ENCODE assay signal across 12 cellular contexts in the genomic region with DNA sequence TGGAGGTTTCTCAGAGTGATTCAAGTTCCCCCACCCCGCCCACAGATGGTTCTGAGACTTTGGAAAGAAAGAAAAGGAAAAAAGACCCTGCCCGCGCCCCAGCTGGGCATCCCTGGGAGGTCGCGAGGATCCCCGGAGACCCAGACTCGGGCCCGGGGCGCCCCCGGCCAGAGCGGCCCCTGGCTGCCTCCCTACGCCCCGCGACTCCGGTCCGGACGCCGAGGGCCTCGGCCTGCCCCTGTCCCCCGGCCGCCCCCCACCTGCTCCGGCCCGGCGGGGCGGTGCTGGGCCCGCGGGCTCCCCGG. TPM values are rescaled to one million over a fixed set of nuclear protein-coding genes. Genes with fewer than 3 reads are reported as not detected.
DNase-seq lines count a peak whose midpoint lies in the region; ATAC-seq and TF ChIP-seq lines count a peak whose summit lies in the region.
"Had no signal": no experiment of that assay in that cellular context is flagged by ENCODE, and none has a peak within 500 bp of the region (broad histone marks: within the 10 kb centered on the region; RNA-seq: fewer than 3 reads in every experiment).

No MANE protein-coding gene starts in this region.

- no peak for TF ChIP-seq POLR2A in IMR-90 (IDR thresholded peaks at IDR 0.05; ENCODE audit: low read depth, low read length)

- H3K9me1 ChIP-seq in IMR-90 (ENCODE audit: insufficient read depth, low read length), result no peaks in the 10 kb centered on the region

- no peaks in the 10 kb centered on the region for H3K79me1 ChIP-seq in IMR-90 (ENCODE audit: low read depth in 1 of 2, low read length in 2 of 2)

- POLR2A ChIA-PET in AG04450 (lab: Yijun Ruan, JAX), result interaction anchor here (0.6 kb wide), 1 partner anchor 71 kb away, joined by 6 read pairs; no protein-coding TSS in a partner anchor
- POLR2A ChIA-PET in IMR-90 (lab: Charles Lee; ENCODE audit: unreplicated experiment), result no interaction called here
- POLR2A ChIA-PET in naive thymus-derived CD8-positive, alpha-beta T cell (lab: Charles Lee), result interaction anchor here (1.4 kb wide), 1 partner anchor 18 kb away, joined by 4 read pairs; the partner anchor contains the start of gene LZTR1

- H2AK5ac ChIP-seq in IMR-90 (ENCODE audit: low read depth, low read length), result no peak overlapping the region

- H2AK9ac ChIP-seq in IMR-90 (replicated peaks; ENCODE audit: low read depth, low read length, poor library complexity), result no peak overlapping the region

- dilution Hi-C loops in IMR-90 (cut with HindIII; ENCODE audit: low sequenced_read_pairs, unreplicated experiment), result no loop called here

- H2BK120ac ChIP-seq in IMR-90 (ENCODE audit: low read depth, low read length), result no peak overlapping the region

- H3K27me3 ChIP-seq in AG04450 (ENCODE audit: control insufficient read depth, insufficient read depth, low read length) (peaks cover 21% of the 10 kb centered on the region), IMR-90 (ENCODE audit: control insufficient read depth, insufficient read depth, low read length) (peaks cover 41% of the 10 kb centered on the region)

- H2BK5ac ChIP-seq in IMR-90 (ENCODE audit: low read depth, low read length, poor library complexity, severe bottlenecking), result no peak overlapping the region

- peak overlapping the region; percentile 59 for H3K4me3 Mint-ChIP-seq in dendritic cell treated with granulocyte-macrophage colony-stimulating factor and Interleukin-4, amounts not matched to agents 40 ng/mL and 50 ng/mL, for 4 days
- H3K4me3 Mint-ChIP-seq in naive thymus-derived CD8-positive, alpha-beta T cell, result peak overlapping the region; percentile 73 to 88 (median 82)

- H3K4me3 ChIP-seq in AG04450 (ENCODE audit: low read depth, low read length) (peak overlapping the region; percentile 35), IMR-90 (ENCODE audit: insufficient read depth, low read depth, low read length) (peak overlapping the region; percentile 10; the same call in 1 of the 2 replicates)

- H3K36me3 ChIP-seq in IMR-90 (ENCODE audit: control insufficient read depth, insufficient read depth, low read length), result no peaks in the 10 kb centered on the region
- H3K36me3 ChIP-seq: neutrophil had no signal

- ATAC-seq in IMR-90 (ENCODE audit: low read depth) (peak; percentile 57; the same call in 1 of the 2 replicates), HG03342 (IDR thresholded peaks at IDR 0.05; ENCODE audit: unreplicated experiment) (no peak), HG02840 (IDR thresholded peaks at IDR 0.05; ENCODE audit: low FRiP score, unreplicated experiment) (no peak)
- ATAC-seq in naive thymus-derived CD8-positive, alpha-beta T cell, result no peak

- no peak overlapping the region for H2BK20ac ChIP-seq in IMR-90 (ENCODE audit: low read depth, low read length)

- H3K4me1 ChIP-seq in IMR-90 (ENCODE audit: control insufficient read depth, insufficient read depth, low read length), result no peaks in the 10 kb centered on the region

- peaks cover 26% of the 10 kb centered on the region for H3K27me3 Mint-ChIP-seq in dendritic cell treated with granulocyte-macrophage colony-stimulating factor and Interleukin-4, amounts not matched to agents 40 ng/mL and 50 ng/mL, for 4 days
- H3K27me3 Mint-ChIP-seq in naive thymus-derived CD8-positive, alpha-beta T cell, result peaks cover 8 to 23% (median 10%) of the 10 kb centered on the region in 5 donors

- H3K27ac ChIP-seq in AG04450 (ENCODE audit: low read depth, low read length) (no peak overlapping the region), IMR-90 (ENCODE audit: insufficient read depth, low read length) (no peak overlapping the region)
- H3K27ac ChIP-seq: neutrophil had no signal

- H4K91ac ChIP-seq in IMR-90 (ENCODE audit: insufficient read depth, low read depth, low read length), result no peak overlapping the region

- 3% methylated on average over 16 of the region's 28 CpGs; no CpG with 5 or more reads in 1 of the 2 experiments for WGBS in IMR-90 (ENCODE audit: extremely low coverage in 2 of 2, insufficient read length in 1 of 2), 2 experiments

- H4K8ac ChIP-seq in IMR-90 (ENCODE audit: low read depth in 2 of 2, low read length in 2 of 2), result no peak overlapping the region

- no peaks in the 10 kb centered on the region; the same call in 1 of the 2 replicates for H4K20me1 ChIP-seq in IMR-90 (ENCODE audit: insufficient read depth, low read length)

- H3K4me1 Mint-ChIP-seq in dendritic cell treated with granulocyte-macrophage colony-stimulating factor and Interleukin-4, amounts not matched to agents 40 ng/mL and 50 ng/mL, for 4 days (ENCODE audit: low read depth), result peaks cover 59% of the 10 kb centered on the region
- peaks cover 7 to 32% (median 14%) of the 10 kb centered on the region in 4 donors for H3K4me1 Mint-ChIP-seq in naive thymus-derived CD8-positive, alpha-beta T cell

- H2BK15ac ChIP-seq in IMR-90 (ENCODE audit: low read depth, low read length), result no peak overlapping the region

- H3K23ac ChIP-seq in IMR-90 (ENCODE audit: low read depth, low read length), result no peak overlapping the region

- H4K5ac ChIP-seq in IMR-90 (ENCODE audit: low read depth, low read length), result no peak overlapping the region

- H3K56ac ChIP-seq in IMR-90 (ENCODE audit: extremely low read depth, insufficient read depth, low read length), result no peak overlapping the region

- no peak for DNase-seq in AG04450 (ENCODE audit: low read depth, low spot score)
- DNase-seq in IMR-90, result no peak
- DNase-seq in naive thymus-derived CD8-positive, alpha-beta T cell, result no peak
- no peak for DNase-seq in NCI-H2171 (lab: John Stamatoyannopoulos, UW)
- no peak for DNase-seq in AG20443 (ENCODE audit: low spot score)
- DNase-seq: DMS79 treated with DMSO at 0.1 percent for 48 hours; effector CD8-positive, alpha-beta T cell; NCI-H2227 treated with DMSO at 0.1 percent for 48 hours had no signal

- no peak overlapping the region for H3K18ac ChIP-seq in IMR-90 (ENCODE audit: low read depth, low read length)

- no peak overlapping the region for H2AFZ ChIP-seq in IMR-90 (replicated peaks; ENCODE audit: low read length, poor library complexity)

- TF ChIP-seq CTCF in AG04450 (IDR thresholded peaks at IDR 0.05; ENCODE audit: low read depth, low read length) (no peak), IMR-90 (conservative IDR thresholded peaks at IDR 0.05; ENCODE audit: low read depth, low read length) (no peak)

- no peak overlapping the region for H3K27ac Mint-ChIP-seq in dendritic cell treated with granulocyte-macrophage colony-stimulating factor and Interleukin-4, amounts not matched to agents 40 ng/mL and 50 ng/mL, for 4 days
- H3K27ac Mint-ChIP-seq in naive thymus-derived CD8-positive, alpha-beta T cell, result peak overlapping the region in 1 of 10 donors; percentile 70

- no peaks in the 10 kb centered on the region; the same call in 1 of the 2 replicates for H3K9me3 ChIP-seq in AG04450 (ENCODE audit: control insufficient read depth, insufficient read depth, low read length)
- H3K9me3 ChIP-seq in IMR-90 (ENCODE audit: control insufficient read depth, insufficient read depth, low read length), result no peaks in the 10 kb centered on the region
- H3K9me3 ChIP-seq: neutrophil had no signal

- H3K4ac ChIP-seq in IMR-90 (ENCODE audit: low read depth, low read length), result no peak overlapping the region

- in situ Hi-C loops in IMR-90 (cut with MboI; ENCODE audit: low sequenced_read_pairs), result no loop called here

- H3K36me3 Mint-ChIP-seq in dendritic cell treated with granulocyte-macrophage colony-stimulating factor and Interleukin-4, amounts not matched to agents 40 ng/mL and 50 ng/mL, for 4 days (ENCODE audit: low read depth), result peaks cover 30% of the 10 kb centered on the region
- no peaks in the 10 kb centered on the region for H3K36me3 Mint-ChIP-seq in naive thymus-derived CD8-positive, alpha-beta T cell

- no TSS peak for BruUV-seq in IMR-90 (replicated peaks; lab: Mats Ljungman, UMichigan)

- no peaks in the 10 kb centered on the region for H3K9me3 Mint-ChIP-seq in dendritic cell treated with granulocyte-macrophage colony-stimulating factor and Interleukin-4, amounts not matched to agents 40 ng/mL and 50 ng/mL, for 4 days
- no peaks in the 10 kb centered on the region for H3K9me3 Mint-ChIP-seq in naive thymus-derived CD8-positive, alpha-beta T cell

- H3K14ac ChIP-seq in IMR-90 (replicated peaks; ENCODE audit: low read depth, low read length), result no peak overlapping the region

- intact Hi-C loops in IMR-90 (cut with micrococcal nuclease), result no loop called here
- intact Hi-C loops in dendritic cell treated with granulocyte-macrophage colony-stimulating factor and Interleukin-4, amounts not matched to agents 40 ng/mL and 50 ng/mL, for 4 days (cut with micrococcal nuclease), result no loop called here

- H3K4me2 ChIP-seq in IMR-90 (ENCODE audit: low read depth, low read length), result peak overlapping the region; percentile 59

- no peak for TF ChIP-seq RAD21 in IMR-90 (IDR thresholded peaks at IDR 0.05; ENCODE audit: low read length)

- H3K9ac ChIP-seq in IMR-90 (ENCODE audit: low read depth, low read length), result no peak overlapping the region

- CTCF ChIA-PET in AG04450 (lab: Charles Lee), result interaction anchor here (0.5 kb wide), 1 partner anchor 26 kb away, joined by 3 read pairs; no protein-coding TSS in a partner anchor
- CTCF ChIA-PET in IMR-90 (lab: Yijun Ruan, JAX), result no interaction called here

RNA-seq across cellular contexts. Expression of gene AIFM3, which starts 2.3 kb away (rescaled TPM):
- polyA plus RNA-seq in AG04450 (2011; rRNA removed) (0.15 and 0.27 TPM in 2 replicates), IMR-90 (2012; rRNA removed) (0.09 TPM in 2 replicates)
- 0.26 and 0.41 TPM in 2 replicates for polyA minus RNA-seq in AG04450 (2011; rRNA and poly(A)+ RNA removed)
- under 0.01 and 0.18 TPM in 2 replicates for total RNA-seq in IMR-90 (2012; rRNA removed)
- 0.20 TPM in 1 of 2 replicates, not detected in the other for polyA plus RNA-seq in IMR-90 (2012; cell fraction: cytosol; rRNA removed)
- 0.83 and 1.3 TPM in 2 replicates for polyA plus RNA-seq in IMR-90 (2012; cell fraction: nucleus; rRNA removed; ENCODE audit: low replicate concordance)
- total RNA-seq in naive thymus-derived CD8-positive, alpha-beta T cell, result 1 to 10 TPM in 1 of 2 experiments, under 1 TPM in 1; 0.47 to 1.3 TPM
- under 1 TPM; 0.16 to 0.53 (median 0.32) TPM for polyA plus RNA-seq in naive thymus-derived CD8-positive, alpha-beta T cell

RNA-seq across cellular contexts. Expression of gene LZTR1, which starts 17.3 kb away (rescaled TPM):
- polyA plus RNA-seq in AG04450 (2011; rRNA removed) (28.3 and 32.3 TPM in 2 replicates), IMR-90 (2012; rRNA removed) (41.3 and 43.8 TPM in 2 replicates)
- polyA minus RNA-seq in AG04450 (2011; rRNA and poly(A)+ RNA removed), result 51.6 and 64.2 TPM in 2 replicates
- 19.2 and 22.8 TPM in 2 replicates for total RNA-seq in IMR-90 (2012; rRNA removed)
- polyA plus RNA-seq in IMR-90 (2012; cell fraction: cytosol; rRNA removed), result 11.2 and 23.0 TPM in 2 replicates
- 241 and 472 TPM in 2 replicates for polyA plus RNA-seq in IMR-90 (2012; cell fraction: nucleus; rRNA removed; ENCODE audit: low replicate concordance)
- 100 to 1,000 TPM in 1 of 2 experiments, 10 to 100 TPM in 1; 92.9 to 103 TPM for total RNA-seq in naive thymus-derived CD8-positive, alpha-beta T cell
- polyA plus RNA-seq in naive thymus-derived CD8-positive, alpha-beta T cell, result 10 to 100 TPM in 2 of 3 donors, 1 to 10 TPM in 1; 8.6 to 14.5 (median 12.3) TPM

RNA-seq across cellular contexts. Expression of gene THAP7, which starts 37.2 kb away (rescaled TPM):
- polyA plus RNA-seq in AG04450 (2011; rRNA removed) (12.5 and 15.1 TPM in 2 replicates), IMR-90 (2012; rRNA removed) (19.8 and 23.2 TPM in 2 replicates)
- polyA minus RNA-seq in AG04450 (2011; rRNA and poly(A)+ RNA removed), result 9.7 and 12.3 TPM in 2 replicates
- 13.3 and 14.2 TPM in 2 replicates for total RNA-seq in IMR-90 (2012; rRNA removed)
- polyA plus RNA-seq in IMR-90 (2012; cell fraction: cytosol; rRNA removed), result 20.8 and 28.8 TPM in 2 replicates
- 38.3 and 68.2 TPM in 2 replicates for polyA plus RNA-seq in IMR-90 (2012; cell fraction: nucleus; rRNA removed; ENCODE audit: low replicate concordance)
- 10 to 100 TPM; 68.5 to 70.5 TPM for total RNA-seq in naive thymus-derived CD8-positive, alpha-beta T cell
- 10 to 100 TPM; 31.7 to 55.5 (median 41.1) TPM for polyA plus RNA-seq in naive thymus-derived CD8-positive, alpha-beta T cell

RNA-seq across cellular contexts. Expression of gene CRKL, which starts 47.5 kb away (rescaled TPM):
- polyA plus RNA-seq in AG04450 (2011; rRNA removed) (24.1 and 25.4 TPM in 2 replicates), IMR-90 (2012; rRNA removed) (18.7 and 20.6 TPM in 2 replicates)
- 36.2 and 40.1 TPM in 2 replicates for polyA minus RNA-seq in AG04450 (2011; rRNA and poly(A)+ RNA removed)
- total RNA-seq in IMR-90 (2012; rRNA removed), result 35.5 and 35.8 TPM in 2 replicates
- 10.2 and 12.1 TPM in 2 replicates for polyA plus RNA-seq in IMR-90 (2012; cell fraction: cytosol; rRNA removed)
- polyA plus RNA-seq in IMR-90 (2012; cell fraction: nucleus; rRNA removed; ENCODE audit: low replicate concordance), result 8.6 and 11.6 TPM in 2 replicates
- 10 to 100 TPM; 75.1 to 79.0 TPM for total RNA-seq in naive thymus-derived CD8-positive, alpha-beta T cell
- polyA plus RNA-seq in naive thymus-derived CD8-positive, alpha-beta T cell, result 10 to 100 TPM; 39.0 to 53.8 (median 40.1) TPM

RNA-seq across cellular contexts. Expression of gene P2RX6, which starts 50.2 kb away (rescaled TPM):
- polyA plus RNA-seq in AG04450 (2011; rRNA removed), result 1.7 and 1.9 TPM in 2 replicates
- polyA minus RNA-seq in AG04450 (2011; rRNA and poly(A)+ RNA removed), result 1.3 and 2.6 TPM in 2 replicates
- total RNA-seq in IMR-90 (2012; rRNA removed), result 0.56 and 0.90 TPM in 2 replicates
- 1.4 and 1.6 TPM in 2 replicates for polyA plus RNA-seq in IMR-90 (2012; rRNA removed)
- polyA plus RNA-seq in IMR-90 (2012; cell fraction: cytosol; rRNA removed), result 1.0 and 1.2 TPM in 2 replicates
- 16.1 and 24.8 TPM in 2 replicates for polyA plus RNA-seq in IMR-90 (2012; cell fraction: nucleus; rRNA removed; ENCODE audit: low replicate concordance)
- 1 to 10 TPM; 2.7 to 4.5 TPM for total RNA-seq in naive thymus-derived CD8-positive, alpha-beta T cell
- 1 to 10 TPM in 1 of 3 donors, under 1 TPM in 2; 0.25 to 1.1 (median 0.74) TPM for polyA plus RNA-seq in naive thymus-derived CD8-positive, alpha-beta T cell
